Comparison of ENCODE assay signal across 8 cellular contexts in the genomic region with DNA sequence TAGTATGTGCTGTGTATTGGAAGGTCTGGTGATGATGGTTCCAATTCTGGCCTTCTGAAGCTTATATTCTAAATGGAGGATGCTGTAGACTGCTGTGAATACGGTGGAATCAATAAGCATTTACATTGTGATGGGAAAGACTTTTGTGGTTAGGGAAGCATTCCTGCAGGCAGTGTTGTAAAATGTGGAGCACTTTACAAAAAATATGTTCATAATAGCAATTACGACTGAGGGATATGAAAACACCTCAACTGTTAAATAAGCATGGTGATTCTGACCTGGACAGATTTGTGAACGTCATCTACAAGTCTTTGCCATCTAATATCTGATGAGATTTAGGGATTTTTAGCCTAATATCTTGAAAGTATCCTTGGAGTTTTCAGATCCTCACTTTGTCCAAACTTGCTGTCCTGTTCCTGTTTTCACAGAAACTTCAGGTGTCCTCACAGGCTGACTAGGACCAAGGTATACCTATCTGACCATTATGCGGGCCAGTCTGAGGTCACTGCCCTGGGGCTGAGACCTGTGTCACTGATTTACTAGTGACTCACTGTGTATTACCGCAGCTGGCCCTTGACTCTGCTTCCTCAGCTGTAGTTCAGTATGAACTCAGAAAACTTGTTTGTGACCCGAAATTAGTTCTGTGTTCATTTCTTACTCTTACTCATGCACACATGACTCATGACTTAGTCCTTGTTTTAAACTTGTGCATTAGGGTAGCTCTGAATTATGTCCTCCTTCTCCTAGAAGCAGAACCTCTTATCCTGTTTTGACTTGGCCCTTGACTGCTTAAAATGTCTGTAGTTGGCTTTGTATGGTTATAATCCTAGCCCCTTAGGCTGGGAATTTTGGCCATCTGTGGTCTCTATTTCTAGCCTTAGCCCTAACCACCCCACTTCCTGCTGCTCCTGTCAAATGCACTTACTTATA.
A peak's percentile ranks its signal among the peaks of the same experiment; 100 is the strongest.
DNase-seq lines count a peak whose midpoint lies in the region; ATAC-seq, FAIRE-seq and TF ChIP-seq lines count a peak whose summit lies in the region.

No MANE protein-coding gene starts in this region.

- no peak overlapping the region for H3K27ac ChIP-seq in gastroesophageal sphincter

- peak overlapping the region; percentile 45 for H3K27ac Mint-ChIP-seq in T-helper 1 cell treated with Interleukin-12 subunit alpha and Interleukin-12 subunit beta and Interleukin-4 antibody, amounts not matched to agents 30 μg/mL and 1 μg/mL, for 36 hours
- H3K27ac Mint-ChIP-seq in stimulated activated naive B cell treated with anti-CD40 and anti-IgM and Interleukin-4, amounts not matched to agents 10 μg/mL and 1 μg/mL and 100 μg/mL, for 72 hours: peak overlapping the region; percentile 60

- no peaks in the 10 kb centered on the region for H3K27me3 ChIP-seq in gastroesophageal sphincter

- WGBS in gastroesophageal sphincter (ENCODE audit: low coverage in 1 of 2), 2 donors: 66 to 70% methylated on average over 5 of the region's 6 CpGs

- DNase-seq in D721Med (ENCODE audit: insufficient read length, low spot score): no peak
- DNase-seq in stimulated activated naive B cell treated with anti-CD40 and anti-IgM and Interleukin-4, amounts not matched to agents 10 μg/mL and 1 μg/mL and 100 μg/mL, for 72 hours: peak; percentile 17
- no peak for DNase-seq in NCI-H1092 treated with DMSO at 0.1 percent for 48 hours (lab: John Stamatoyannopoulos, UW)
- no peak for DNase-seq in NCI-H2107 (lab: John Stamatoyannopoulos, UW)

- H3K4me1 Mint-ChIP-seq in T-helper 1 cell treated with Interleukin-12 subunit alpha and Interleukin-12 subunit beta and Interleukin-4 antibody, amounts not matched to agents 30 μg/mL and 1 μg/mL, for 36 hours (ENCODE audit: low read depth): peaks cover 10% of the 10 kb centered on the region
- peaks cover 7 to 10% of the 10 kb centered on the region in 2 donors for H3K4me1 Mint-ChIP-seq in stimulated activated naive B cell treated with anti-CD40 and anti-IgM and Interleukin-4, amounts not matched to agents 10 μg/mL and 1 μg/mL and 100 μg/mL, for 72 hours

- no peaks in the 10 kb centered on the region for H3K4me1 ChIP-seq in gastroesophageal sphincter

- FAIRE-seq in D721Med (lab: Jason Lieb, UNC): peak; percentile 80

- H3K36me3 Mint-ChIP-seq in T-helper 1 cell treated with Interleukin-12 subunit alpha and Interleukin-12 subunit beta and Interleukin-4 antibody, amounts not matched to agents 30 μg/mL and 1 μg/mL, for 36 hours (ENCODE audit: low read depth): peaks cover 5% of the 10 kb centered on the region
- peaks cover 11 to 20% of the 10 kb centered on the region in 2 donors for H3K36me3 Mint-ChIP-seq in stimulated activated naive B cell treated with anti-CD40 and anti-IgM and Interleukin-4, amounts not matched to agents 10 μg/mL and 1 μg/mL and 100 μg/mL, for 72 hours

- TF ChIP-seq EP300 in gastroesophageal sphincter (IDR thresholded peaks at IDR 0.05): no peak

- ATAC-seq in GM19324 (IDR thresholded peaks at IDR 0.05; ENCODE audit: low FRiP score, unreplicated experiment): peak; percentile 95
- ATAC-seq in HG03159 (IDR thresholded peaks at IDR 0.05; ENCODE audit: unreplicated experiment): peak; percentile 98
- peak; percentile 83 for ATAC-seq in gastroesophageal sphincter
- ATAC-seq in stimulated activated naive B cell treated with anti-CD40 and anti-IgM and Interleukin-4, amounts not matched to agents 10 μg/mL and 1 μg/mL and 100 μg/mL, for 72 hours (replicated peaks): peak; percentile 94 to 97

- no peak for TF ChIP-seq POLR2A in gastroesophageal sphincter (IDR thresholded peaks at IDR 0.05)

- peaks cover 9% of the 10 kb centered on the region for H3K9me3 Mint-ChIP-seq in T-helper 1 cell treated with Interleukin-12 subunit alpha and Interleukin-12 subunit beta and Interleukin-4 antibody, amounts not matched to agents 30 μg/mL and 1 μg/mL, for 36 hours
- H3K9me3 Mint-ChIP-seq in stimulated activated naive B cell treated with anti-CD40 and anti-IgM and Interleukin-4, amounts not matched to agents 10 μg/mL and 1 μg/mL and 100 μg/mL, for 72 hours: peaks cover 4 to 7% of the 10 kb centered on the region in 2 donors

- no peaks in the 10 kb centered on the region for H3K9me3 ChIP-seq in gastroesophageal sphincter

- H3K27me3 Mint-ChIP-seq in T-helper 1 cell treated with Interleukin-12 subunit alpha and Interleukin-12 subunit beta and Interleukin-4 antibody, amounts not matched to agents 30 μg/mL and 1 μg/mL, for 36 hours (ENCODE audit: low read depth): no peaks in the 10 kb centered on the region
- no peaks in the 10 kb centered on the region for H3K27me3 Mint-ChIP-seq in stimulated activated naive B cell treated with anti-CD40 and anti-IgM and Interleukin-4, amounts not matched to agents 10 μg/mL and 1 μg/mL and 100 μg/mL, for 72 hours

- TF ChIP-seq CTCF in D721Med (IDR thresholded peaks at IDR 0.05; ENCODE audit: insufficient read depth, missing control alignments) (no peak), gastroesophageal sphincter (IDR thresholded peaks at IDR 0.05) (no peak)

- no peak overlapping the region for H3K4me3 Mint-ChIP-seq in T-helper 1 cell treated with Interleukin-12 subunit alpha and Interleukin-12 subunit beta and Interleukin-4 antibody, amounts not matched to agents 30 μg/mL and 1 μg/mL, for 36 hours
- H3K4me3 Mint-ChIP-seq in stimulated activated naive B cell treated with anti-CD40 and anti-IgM and Interleukin-4, amounts not matched to agents 10 μg/mL and 1 μg/mL and 100 μg/mL, for 72 hours: no peak overlapping the region

- no peak overlapping the region for H3K4me3 ChIP-seq in gastroesophageal sphincter

- H3K36me3 ChIP-seq in gastroesophageal sphincter: no peaks in the 10 kb centered on the region
